In genomic region chr17:5236871-5237540, GRCh38 we compare ENCODE assay signal across 22 cellular contexts. TPM values are rescaled to one million over a fixed set of nuclear protein-coding genes. Genes with fewer than 3 reads are reported as not detected.
DNase-seq lines count a peak whose midpoint lies in the region; ATAC-seq lines count a peak whose summit lies in the region.
"Had no signal": no experiment of that assay in that cellular context is flagged by ENCODE, and none has a peak within 500 bp of the region (broad histone marks: within the 10 kb centered on the region; RNA-seq: fewer than 3 reads in every experiment).

No MANE protein-coding gene starts in this region.

- intact Hi-C loops in aorta (cut with DNase I), result loop anchor here in 1 of 2 donors (10.0 kb wide), 1 partner anchor 78 kb away; no protein-coding TSS in a partner anchor

- H3K27ac ChIP-seq in aorta (ENCODE audit: low read depth in 1 of 2, low read length in 2 of 2), result no peak overlapping the region
- H3K27ac ChIP-seq: C4-2B, esophagus squamous epithelium, RWPE1, suprapubic skin had no signal

- peak overlapping the region; percentile 12 for H3K27ac Mint-ChIP-seq in activated T-cell treated with anti-CD3 and anti-CD28 coated beads, Interleukin-2, amount 50 U/mL, for 72 hours
- peak overlapping the region; percentile 49 to 95 (median 89) for H3K27ac Mint-ChIP-seq in IgD-negative memory B cell
- peak overlapping the region; percentile 90 for H3K27ac Mint-ChIP-seq in central memory CD8-positive, alpha-beta T cell (ENCODE audit: low read depth)

- 88 to 92% methylated on average over 3 of the region's 3 CpGs for WGBS in aorta, 2 donors

- ATAC-seq in activated T-cell treated with anti-CD3 and anti-CD28 coated beads, Interleukin-2, amount 50 U/mL, for 72 hours (replicated peaks in 1 of 2), result no peak
- no peak for ATAC-seq in central memory CD8-positive, alpha-beta T cell (replicated peaks; ENCODE audit: extremely low read depth, poor library complexity, severe bottlenecking)
- ATAC-seq in aorta (ENCODE audit: low FRiP score), result peak; percentile 19

- no peaks in the 10 kb centered on the region for H3K4me1 ChIP-seq in aorta (ENCODE audit: control insufficient read depth in 1 of 2, insufficient read depth in 2 of 2, low read length in 2 of 2)
- H3K4me1 ChIP-seq: HAP-1, suprapubic skin had no signal

- H3K27me3 ChIP-seq in aorta (ENCODE audit: control insufficient read depth in 1 of 2, insufficient read depth in 2 of 2, low read length in 1 of 2), result no peaks in the 10 kb centered on the region
- H3K27me3 ChIP-seq: esophagus squamous epithelium, suprapubic skin had no signal

- peaks cover 13% of the 10 kb centered on the region for H3K4me1 Mint-ChIP-seq in activated T-cell treated with anti-CD3 and anti-CD28 coated beads, Interleukin-2, amount 50 U/mL, for 72 hours (ENCODE audit: low read depth)
- peaks cover 28 to 37% (median 37%) of the 10 kb centered on the region in 3 donors for H3K4me1 Mint-ChIP-seq in IgD-negative memory B cell
- H3K4me1 Mint-ChIP-seq in central memory CD8-positive, alpha-beta T cell, result peaks cover 58% of the 10 kb centered on the region

- no peaks in the 10 kb centered on the region for H3K36me3 ChIP-seq in aorta (ENCODE audit: control insufficient read depth in 1 of 2, insufficient read depth in 2 of 2, low read length in 1 of 2)
- H3K36me3 ChIP-seq: HAP-1 had no signal

- H3K9me3 ChIP-seq in aorta (ENCODE audit: control insufficient read depth, low read length), result no peaks in the 10 kb centered on the region
- H3K9me3 ChIP-seq: HAP-1, suprapubic skin had no signal

- H3K4me3 Mint-ChIP-seq in activated T-cell treated with anti-CD3 and anti-CD28 coated beads, Interleukin-2, amount 50 U/mL, for 72 hours, result no peak overlapping the region
- H3K4me3 Mint-ChIP-seq in IgD-negative memory B cell, result peak overlapping the region; percentile 28 to 99 (median 88)
- H3K4me3 Mint-ChIP-seq in central memory CD8-positive, alpha-beta T cell, result peak overlapping the region; percentile 50

- H3K9me3 Mint-ChIP-seq in activated T-cell treated with anti-CD3 and anti-CD28 coated beads, Interleukin-2, amount 50 U/mL, for 72 hours, result peaks cover 0 to 2% of the 10 kb centered on the region in 2 donors
- peaks cover 0 to 5% (median 3%) of the 10 kb centered on the region in 3 donors for H3K9me3 Mint-ChIP-seq in IgD-negative memory B cell
- H3K9me3 Mint-ChIP-seq in central memory CD8-positive, alpha-beta T cell, result peaks cover 6% of the 10 kb centered on the region

- H3K4me3 ChIP-seq in aorta (ENCODE audit: low read length in 2 of 2), result no peak overlapping the region
- H3K4me3 ChIP-seq: esophagus squamous epithelium, HAP-1, suprapubic skin had no signal

- no peak for DNase-seq in activated T-cell treated with anti-CD3 and anti-CD28 coated beads, Interleukin-2, amount 50 U/mL, for 72 hours
- DNase-seq in activated T-cell treated with anti-CD3 and anti-CD28 coated beads for 4 hours (no peak), aorta (no peak), NCI-H446 treated with DMSO at 0.1 percent for 48 hours (lab: John Stamatoyannopoulos, UW) (no peak), NCI-H774 (lab: John Stamatoyannopoulos, UW) (no peak), COR-L47 (lab: John Stamatoyannopoulos, UW) (no peak)
- no peak for DNase-seq in central memory CD8-positive, alpha-beta T cell (ENCODE audit: low spot score in 2 of 2)
- DNase-seq: central memory CD4-positive, alpha-beta T cell; effector CD4-positive, alpha-beta T cell; esophagus squamous epithelium; NCI-H2107; NCI-H510A had no signal

- no peaks in the 10 kb centered on the region for H3K27me3 Mint-ChIP-seq in activated T-cell treated with anti-CD3 and anti-CD28 coated beads, Interleukin-2, amount 50 U/mL, for 72 hours (ENCODE audit: low read depth)
- H3K27me3 Mint-ChIP-seq in IgD-negative memory B cell, result peaks cover 4% of the 10 kb centered on the region
- no peaks in the 10 kb centered on the region for H3K27me3 Mint-ChIP-seq in central memory CD8-positive, alpha-beta T cell

- H3K36me3 Mint-ChIP-seq in activated T-cell treated with anti-CD3 and anti-CD28 coated beads, Interleukin-2, amount 50 U/mL, for 72 hours (ENCODE audit: insufficient read depth in 2 of 2), result no peaks in the 10 kb centered on the region
- H3K36me3 Mint-ChIP-seq in IgD-negative memory B cell, result peaks cover 19% of the 10 kb centered on the region
- H3K36me3 Mint-ChIP-seq in central memory CD8-positive, alpha-beta T cell (ENCODE audit: insufficient read depth), result no peaks in the 10 kb centered on the region

RNA-seq across cellular contexts. Expression of gene SCIMP, which starts 2.3 kb away (rescaled TPM):
- total RNA-seq in activated T-cell treated with anti-CD3 and anti-CD28 coated beads, Interleukin-2, amount 50 U/mL, for 72 hours, result not detected
- polyA plus RNA-seq in IgD-negative memory B cell (325 TPM), aorta (1 to 10 TPM in 1 of 2 donors, under 1 TPM in 1; 0.84 to 8.0 TPM)
- 1 to 10 TPM; 5.8 to 6.1 TPM for total RNA-seq in aorta
- total RNA-seq: A673, kidney epithelial cell, lung microvascular endothelial cell, M059J, osteoblast, suprapubic skin had no signal

RNA-seq across cellular contexts. Expression of gene RABEP1, which starts 45.1 kb away (rescaled TPM):
- total RNA-seq in activated T-cell treated with anti-CD3 and anti-CD28 coated beads, Interleukin-2, amount 50 U/mL, for 72 hours, result 10 to 100 TPM; 39.1 to 43.2 TPM
- polyA plus RNA-seq in IgD-negative memory B cell (62.9 TPM), aorta (10 to 100 TPM; 21.1 to 26.4 TPM)
- 10 to 100 TPM; 42.3 to 47.5 TPM for total RNA-seq in aorta

RNA-seq across cellular contexts. Expression of gene ZNF594, which starts 45.3 kb away (rescaled TPM):
- 1 to 10 TPM; 5.3 to 7.8 TPM for total RNA-seq in activated T-cell treated with anti-CD3 and anti-CD28 coated beads, Interleukin-2, amount 50 U/mL, for 72 hours
- polyA plus RNA-seq in IgD-negative memory B cell (2.1 TPM), aorta (1 to 10 TPM in 1 of 2 donors, under 1 TPM in 1; 0.75 to 1.9 TPM)
- total RNA-seq in aorta, result 10 to 100 TPM in 1 of 2 donors, 1 to 10 TPM in 1; 8.1 to 10.3 TPM

Comparison
In these comparisons a context has a peak if more than half of its experiments do, and no peak if none do; other contexts are left out.
1. H3K27ac Mint-ChIP-seq: peak in every context shown above with its lines; median percentile 90 in central memory CD8-positive, alpha-beta T cell; 89 in IgD-negative memory B cell; 12 in activated T-cell treated with anti-CD3 and anti-CD28 coated beads, Interleukin-2, amount 50 U/mL, for 72 hours.
2. H3K4me3 Mint-ChIP-seq: peak in IgD-negative memory B cell (4 of 4) and central memory CD8-positive, alpha-beta T cell (single experiment); none in activated T-cell treated with anti-CD3 and anti-CD28 coated beads, Interleukin-2, amount 50 U/mL, for 72 hours (0 of 2).
3. RNA of gene SCIMP, which starts 2.3 kb away (total RNA-seq): 5.8 to 6.1 TPM in aorta; not detected in activated T-cell treated with anti-CD3 and anti-CD28 coated beads, Interleukin-2, amount 50 U/mL, for 72 hours; every median in the first group is over 4 times any median in the second.